13 cellular contexts compared by ENCODE assay signal in genomic region chr3:159130108-159130507, GRCh38.
DNase-seq lines count a peak whose midpoint lies in the region; ATAC-seq and TF ChIP-seq lines count a peak whose summit lies in the region.
"Had no signal": no experiment of that assay in that cellular context is flagged by ENCODE, and none has a peak within 500 bp of the region (broad histone marks: within the 10 kb centered on the region; RNA-seq: fewer than 3 reads in every experiment).

No MANE protein-coding gene starts in this region.

- no peaks in the 10 kb centered on the region for H3K79me2 ChIP-seq in Loucy (ENCODE audit: insufficient read depth, low read length)

- H3K4me1 Mint-ChIP-seq in MCF 10A (ENCODE audit: insufficient read depth, unreplicated experiment) (peaks cover 8% of the 10 kb centered on the region), endothelial cell (ENCODE audit: unreplicated experiment) (peaks cover 11% of the 10 kb centered on the region)

- H3K27ac ChIP-seq in breast epithelium (no peak overlapping the region), transverse colon (no peak overlapping the region)
- H3K27ac ChIP-seq: epithelial cell of prostate, psoas muscle had no signal

- no peaks in the 10 kb centered on the region for H4K20me1 ChIP-seq in Loucy (ENCODE audit: insufficient read depth, low read length, poor library complexity, severe bottlenecking)

- H3K27ac Mint-ChIP-seq in MCF 10A (ENCODE audit: low read depth, unreplicated experiment) (no peak overlapping the region), endothelial cell (ENCODE audit: unreplicated experiment) (no peak overlapping the region)
- H3K27ac Mint-ChIP-seq: CD8-positive, alpha-beta T cell had no signal

- H3K9me3 ChIP-seq in breast epithelium (no peaks in the 10 kb centered on the region), Loucy (ENCODE audit: insufficient read depth, low read depth, low read length) (no peaks in the 10 kb centered on the region), transverse colon (no peaks in the 10 kb centered on the region)
- H3K9me3 ChIP-seq: psoas muscle had no signal

- H3K9ac ChIP-seq in Loucy (ENCODE audit: low read depth, low read length, poor library complexity, severe bottlenecking) = no peak overlapping the region

- no peak for ATAC-seq in sciatic nerve
- no peak for ATAC-seq in GM18520 (IDR thresholded peaks at IDR 0.05; ENCODE audit: unreplicated experiment)
- ATAC-seq: CD8-positive, alpha-beta T cell; psoas muscle had no signal

- H3K27me3 ChIP-seq in breast epithelium (no peaks in the 10 kb centered on the region), Loucy (ENCODE audit: insufficient read depth, low read length, poor library complexity, severe bottlenecking) (no peaks in the 10 kb centered on the region), transverse colon (no peaks in the 10 kb centered on the region)

- intact Hi-C loops in MCF 10A (cut with micrococcal nuclease) = no loop called here
- intact Hi-C loops in breast epithelium (cut with DNase I; ENCODE audit: low total_unique reads) = no loop called here
- intact Hi-C loops in transverse colon (cut with DNase I; ENCODE audit: low total_unique reads) = no loop called here
- intact Hi-C loops in sciatic nerve (cut with DNase I) = no loop called here

- peak; percentile 23 for TF ChIP-seq CTCF in MCF 10A (IDR thresholded peaks at IDR 0.05; ENCODE audit: unreplicated experiment)
- no peak for TF ChIP-seq CTCF in breast epithelium (IDR thresholded peaks at IDR 0.05)
- peak; percentile 74 for TF ChIP-seq CTCF in Loucy (conservative IDR thresholded peaks at IDR 0.05; ENCODE audit: low read length)
- no peak for TF ChIP-seq CTCF in endothelial cell (IDR thresholded peaks at IDR 0.05; ENCODE audit: unreplicated experiment)
- TF ChIP-seq CTCF in transverse colon (IDR thresholded peaks at IDR 0.05) = peak; percentile 15 to 38 (median 36)

- in situ Hi-C loops in transverse colon (cut with MboI; ENCODE audit: low pct_ligation_motif_present in 1 of 4, low pct_unique_long_range_greater_than_20kb in 1 of 4, low sequenced_read_pairs in 3 of 4) = loop anchor here in 1 of 4 donors (10.0 kb wide), 1 partner anchor 125 kb away; no protein-coding TSS in a partner anchor

- H3K36me3 Mint-ChIP-seq in MCF 10A (ENCODE audit: insufficient read depth, unreplicated experiment) (no peaks in the 10 kb centered on the region), endothelial cell (ENCODE audit: low read depth, unreplicated experiment) (no peaks in the 10 kb centered on the region)
- H3K36me3 Mint-ChIP-seq: CD8-positive, alpha-beta T cell had no signal

- POLR2A ChIA-PET in MCF 10A (lab: Yijun Ruan, JAX) = no interaction called here

- no peak for TF ChIP-seq POLR2A in breast epithelium (IDR thresholded peaks at IDR 0.05)
- TF ChIP-seq POLR2A in transverse colon (IDR thresholded peaks at IDR 0.05) = no peak

- no peaks in the 10 kb centered on the region for H3K4me1 ChIP-seq in breast epithelium
- H3K4me1 ChIP-seq in Loucy (ENCODE audit: insufficient read depth, low read length, poor library complexity, severe bottlenecking) = peaks cover 6% of the 10 kb centered on the region
- H3K4me1 ChIP-seq in transverse colon = no peaks in the 10 kb centered on the region
- H3K4me1 ChIP-seq: psoas muscle had no signal

- no peaks in the 10 kb centered on the region for H3F3A ChIP-seq in Loucy (ENCODE audit: low read depth)

- TF ChIP-seq EP300 in transverse colon (IDR thresholded peaks at IDR 0.05; ENCODE audit: low read depth) = no peak

- WGBS in transverse colon (ENCODE audit: low coverage in 1 of 2), 2 donors = 10 to 13% methylated on average over 1 of the region's 1 CpG

- H2AFZ ChIP-seq in Loucy (ENCODE audit: low read length) = peak overlapping the region; percentile 7; the same call in 1 of the 2 replicates

- no peak overlapping the region for H3K4me2 ChIP-seq in Loucy (ENCODE audit: low read depth, low read length, poor library complexity, severe bottlenecking)

- H3K4me3 ChIP-seq in breast epithelium (no peak overlapping the region), Loucy (ENCODE audit: low read length, poor library complexity, severe bottlenecking) (no peak overlapping the region), transverse colon (no peak overlapping the region)
- H3K4me3 ChIP-seq: psoas muscle had no signal

- no peaks in the 10 kb centered on the region for H3K27me3 Mint-ChIP-seq in MCF 10A (ENCODE audit: insufficient read depth, unreplicated experiment)
- no peaks in the 10 kb centered on the region for H3K27me3 Mint-ChIP-seq in endothelial cell (ENCODE audit: unreplicated experiment)

- peak; percentile 42 for DNase-seq in MCF 10A (ENCODE audit: unreplicated experiment)
- DNase-seq in breast epithelium (ENCODE audit: low spot score in 2 of 2) = no peak
- DNase-seq in endothelial cell (ENCODE audit: low spot score) = peak; percentile 14
- peak; percentile 21 for DNase-seq in transverse colon
- no peak for DNase-seq in sciatic nerve (ENCODE audit: low spot score)
- DNase-seq in activated CD4-positive, CD25-positive, alpha-beta regulatory T cell (lab: John Stamatoyannopoulos, UW) = no peak
- DNase-seq: activated CD8-positive, alpha-beta memory T cell treated with anti-CD3 and anti-CD28 coated beads for 24 hours; CD8-positive, alpha-beta T cell; NCI-H146; psoas muscle had no signal

- CTCF ChIA-PET in MCF 10A (lab: Yijun Ruan, JAX) = no interaction called here

- H3K9me2 ChIP-seq in Loucy (replicated peaks; ENCODE audit: low read depth, low read length) = no peaks in the 10 kb centered on the region

- H3K9me3 Mint-ChIP-seq in MCF 10A (ENCODE audit: unreplicated experiment) = no peaks in the 10 kb centered on the region
- no peaks in the 10 kb centered on the region for H3K9me3 Mint-ChIP-seq in endothelial cell (ENCODE audit: unreplicated experiment)
- H3K9me3 Mint-ChIP-seq: CD8-positive, alpha-beta T cell had no signal

- no peak overlapping the region for H3K4me3 Mint-ChIP-seq in MCF 10A (ENCODE audit: unreplicated experiment)
- H3K4me3 Mint-ChIP-seq in endothelial cell (ENCODE audit: unreplicated experiment) = no peak overlapping the region
- H3K4me3 Mint-ChIP-seq: CD8-positive, alpha-beta T cell had no signal

- H3K36me3 ChIP-seq in breast epithelium (no peaks in the 10 kb centered on the region), Loucy (ENCODE audit: insufficient read depth, low read length) (no peaks in the 10 kb centered on the region), transverse colon (no peaks in the 10 kb centered on the region)

- BruUV-seq in MCF 10A (replicated peaks; lab: Mats Ljungman, UMichigan) = no TSS peak

Comparison
In these comparisons a context has a peak if more than half of its experiments do, and no peak if none do; other contexts are left out.
1. DNase-seq: peak in MCF 10A (single experiment), endothelial cell (single experiment) and transverse colon (single experiment); none in breast epithelium (0 of 2), sciatic nerve (single experiment) and activated CD4-positive, CD25-positive, alpha-beta regulatory T cell (0 of 4).
2. CTCF ChIP-seq: peak in MCF 10A (single experiment), Loucy (single experiment) and transverse colon (5 of 5); none in breast epithelium (0 of 3) and endothelial cell (single experiment).